24 cellular contexts compared by ENCODE assay signal in genomic region chr12:68956466-68956865, GRCh38. TPM values are rescaled to one million over a fixed set of nuclear protein-coding genes. Genes with fewer than 3 reads are reported as not detected.
DNase-seq lines count a peak whose midpoint lies in the region; ATAC-seq, FAIRE-seq and TF ChIP-seq lines count a peak whose summit lies in the region.
"Had no signal": no experiment of that assay in that cellular context is flagged by ENCODE, and none has a peak within 500 bp of the region (broad histone marks: within the 10 kb centered on the region; RNA-seq: fewer than 3 reads in every experiment).

No MANE protein-coding gene starts in this region.

- FAIRE-seq in HTR-8/SVneo (lab: Jason Lieb, UNC) (peak; percentile 16), keratinocyte (lab: Jason Lieb, UNC) (peak; percentile 23)
- FAIRE-seq: A549, D721Med, G401.6, GM12891, GM19239 had no signal

- H3K4me2 ChIP-seq in keratinocyte (ENCODE audit: control insufficient read depth, extremely low read depth, insufficient read depth, low read depth, low read length): no peak overlapping the region
- H3K4me2 ChIP-seq: A549; BLaER1 treated with 17β-estradiol and CSF1 and Interleukin-3, amounts not matched to agents 10 nM and 100 nM had no signal

- intact Hi-C loops in mucosa of descending colon (cut with DNase I, micrococcal nuclease): no loop called here

- H3K9me1 ChIP-seq in keratinocyte (ENCODE audit: control insufficient read depth, extremely low read depth, insufficient read depth, low read length): no peaks in the 10 kb centered on the region

- no peaks in the 10 kb centered on the region for H3K79me2 ChIP-seq in keratinocyte (ENCODE audit: control insufficient read depth, insufficient read depth, low read length)

- no peak overlapping the region for H3K4me3 ChIP-seq in adipocyte (ENCODE audit: low read length)
- no peak overlapping the region for H3K4me3 ChIP-seq in keratinocyte (ENCODE audit: control insufficient read depth in 2 of 3, extremely low read depth in 1 of 3, insufficient read depth in 2 of 3, low read depth in 1 of 3, low read length in 3 of 3)
- H3K4me3 ChIP-seq in mucosa of descending colon: no peak overlapping the region
- H3K4me3 ChIP-seq in coronary artery: no peak overlapping the region
- H3K4me3 ChIP-seq: A549; BLaER1 treated with 17β-estradiol and CSF1 and Interleukin-3, amounts not matched to agents 10 nM and 100 nM had no signal

- peak; percentile 33 for ATAC-seq in mucosa of descending colon
- no peak for ATAC-seq in HG03039 (IDR thresholded peaks at IDR 0.05; ENCODE audit: unreplicated experiment)
- ATAC-seq in GM19397 (IDR thresholded peaks at IDR 0.05; ENCODE audit: unreplicated experiment): no peak
- ATAC-seq: A549; CD8-positive, alpha-beta T cell had no signal

- no peak overlapping the region for H2AFZ ChIP-seq in keratinocyte (ENCODE audit: control insufficient read depth, low read length)

- no peaks in the 10 kb centered on the region for H4K20me1 ChIP-seq in keratinocyte (ENCODE audit: control insufficient read depth, extremely low read depth, insufficient read depth, low read length)
- H4K20me1 ChIP-seq: BLaER1 treated with 17β-estradiol and CSF1 and Interleukin-3, amounts not matched to agents 10 nM and 100 nM had no signal

- no peaks in the 10 kb centered on the region for H3K36me3 ChIP-seq in adipocyte (ENCODE audit: control insufficient read depth, insufficient read depth, low read length, severe bottlenecking)
- H3K36me3 ChIP-seq in keratinocyte (ENCODE audit: control insufficient read depth in 2 of 2, extremely low read depth in 1 of 2, insufficient read depth in 2 of 2, low read length in 2 of 2): no peaks in the 10 kb centered on the region
- no peaks in the 10 kb centered on the region for H3K36me3 ChIP-seq in mucosa of descending colon (ENCODE audit: low read depth)

- peaks cover 60% of the 10 kb centered on the region for H3K4me1 ChIP-seq in adipocyte (ENCODE audit: control insufficient read depth, insufficient read depth, low read length)
- H3K4me1 ChIP-seq in keratinocyte (ENCODE audit: control insufficient read depth, extremely low read depth, insufficient read depth, low read length): no peaks in the 10 kb centered on the region
- H3K4me1 ChIP-seq in mucosa of descending colon (ENCODE audit: low read depth): peaks cover 9% of the 10 kb centered on the region
- H3K4me1 ChIP-seq: A549, Caco-2 had no signal

- TF ChIP-seq CTCF in keratinocyte (optimal IDR thresholded peaks at IDR 0.05 in 1 of 3, IDR thresholded peaks at IDR 0.05 in 1 of 3, conservative IDR thresholded peaks at IDR 0.05 in 1 of 3; ENCODE audit: extremely low read depth in 1 of 3, insufficient read depth in 2 of 3, low read length in 3 of 3): no peak
- TF ChIP-seq CTCF in mucosa of descending colon (IDR thresholded peaks at IDR 0.05): no peak
- no peak for TF ChIP-seq CTCF in coronary artery (IDR thresholded peaks at IDR 0.05)

- H3K9ac ChIP-seq in adipocyte (ENCODE audit: low read length) (peak overlapping the region; percentile 38), keratinocyte (ENCODE audit: control insufficient read depth, extremely low read depth, insufficient read depth, low read length) (no peak overlapping the region)
- H3K9ac ChIP-seq: BLaER1 treated with 17β-estradiol and CSF1 and Interleukin-3, amounts not matched to agents 10 nM and 100 nM had no signal

- no peaks in the 10 kb centered on the region for H3K27me3 ChIP-seq in adipocyte (replicated peaks; ENCODE audit: control insufficient read depth, insufficient read depth, low read length)
- H3K27me3 ChIP-seq in keratinocyte (ENCODE audit: control insufficient read depth, extremely low read depth, insufficient read depth, low read length): no peaks in the 10 kb centered on the region
- H3K27me3 ChIP-seq: BLaER1 treated with 17β-estradiol and CSF1 and Interleukin-3, amounts not matched to agents 10 nM and 100 nM had no signal

- H3K27ac ChIP-seq in keratinocyte (ENCODE audit: control insufficient read depth, insufficient read depth, low read length) (no peak overlapping the region), coronary artery (no peak overlapping the region)
- H3K27ac ChIP-seq: 22Rv1, A549, C4-2B had no signal

- H3K9me3 ChIP-seq in adipocyte (ENCODE audit: control insufficient read depth, low read length): no peaks in the 10 kb centered on the region
- no peaks in the 10 kb centered on the region for H3K9me3 ChIP-seq in keratinocyte (ENCODE audit: control insufficient read depth, low read depth, low read length)
- H3K9me3 ChIP-seq in mucosa of descending colon: no peaks in the 10 kb centered on the region
- H3K9me3 ChIP-seq: A549, Caco-2 had no signal

- no peak for DNase-seq in HTR-8/SVneo (ENCODE audit: insufficient read length, low spot score)
- DNase-seq in adipocyte (ENCODE audit: low read depth): no peak
- DNase-seq in keratinocyte (ENCODE audit: low read depth, low spot score): no peak
- no peak for DNase-seq in mucosa of descending colon
- no peak for DNase-seq in coronary artery (ENCODE audit: low spot score)
- no peak for DNase-seq in NCI-H2196 treated with DMSO at 0.1 percent for 48 hours (lab: John Stamatoyannopoulos, UW; ENCODE audit: unreplicated experiment)
- DNase-seq: AML-193; Caco-2; Calu3; CD4-positive, alpha-beta T cell; CD8-positive, alpha-beta T cell; DMS79 treated with DMSO at 0.1 percent for 48 hours; GF-D8 had no signal

- dilution Hi-C loops in keratinocyte (cut with MboI; ENCODE audit: extremely low pct_ligation_motif_present, low sequenced_read_pairs): no loop called here

RNA-seq across cellular contexts. Expression of gene CPM, which starts 23.5 kb away (rescaled TPM):
- polyA plus RNA-seq in keratinocyte: 1.3 to 2.7 TPM (median 2.5 TPM) in 3 replicates
- 8.7 TPM for polyA plus RNA-seq in keratinocyte (2011; ENCODE audit: low read depth)
- 2.0 and 2.5 TPM in 2 replicates for polyA plus RNA-seq in keratinocyte (2011; cell fraction: cytosol; rRNA removed)
- 1.9 and 2.1 TPM in 2 replicates for polyA plus RNA-seq in keratinocyte (2011; cell fraction: nucleus; rRNA removed)
- 1.6 and 6.1 TPM in 2 replicates for polyA plus RNA-seq in keratinocyte (2012; ENCODE audit: low replicate concordance)
- polyA minus RNA-seq in keratinocyte: 1.5 to 3.6 TPM (median 2.1 TPM) in 3 replicates
- polyA minus RNA-seq in keratinocyte (2011; cell fraction: cytosol; rRNA and poly(A)+ RNA removed): 3.3 TPM
- 1.5 and 1.6 TPM in 2 replicates for polyA minus RNA-seq in keratinocyte (2011; cell fraction: nucleus; rRNA and poly(A)+ RNA removed)
- total RNA-seq in mucosa of descending colon: 100 to 1,000 TPM in 2 of 3 donors, 10 to 100 TPM in 1; 40.1 to 130 (median 111) TPM
- total RNA-seq: A172 had no signal
